In genomic region chr5:40137223-40137622, GRCh38 we compare ENCODE assay signal across 11 cellular contexts.
"Had no signal": no experiment of that assay in that cellular context is flagged by ENCODE, and none has a peak within 500 bp of the region (broad histone marks: within the 10 kb centered on the region; RNA-seq: fewer than 3 reads in every experiment).

No MANE protein-coding gene starts in this region.

- H3K4me1 ChIP-seq: HAP-1 had no signal

- H2AFZ ChIP-seq: GM23248, GM23338 had no signal

- H3K27ac ChIP-seq: GM23248 had no signal

- H3K36me3 ChIP-seq: HAP-1 had no signal

- ATAC-seq: GM23338, HCT116 had no signal

- DNase-seq: GM23248, GOT3, H7, H9, HCEC 1CT, HFFc6 had no signal

- H3K9ac ChIP-seq: GM23248 had no signal

- H3K9me3 ChIP-seq: HAP-1 had no signal

- FAIRE-seq: H1, H54 had no signal

- H3K4me2 ChIP-seq: GM23338 had no signal

- H3K4me3 ChIP-seq: GM23248, GM23338, HAP-1 had no signal
